17 cellular contexts compared by ENCODE assay signal in genomic region chr2:145091011-145091744, GRCh38.
DNase-seq lines count a peak whose midpoint lies in the region; ATAC-seq and TF ChIP-seq lines count a peak whose summit lies in the region.
"Had no signal": no experiment of that assay in that cellular context is flagged by ENCODE, and none has a peak within 500 bp of the region (broad histone marks: within the 10 kb centered on the region; RNA-seq: fewer than 3 reads in every experiment).

No MANE protein-coding gene starts in this region.

- TF ChIP-seq CTCF in cardiac fibroblast (IDR thresholded peaks at IDR 0.05; ENCODE audit: low read depth, low read length): no peak

- no peak overlapping the region for H3K4me3 ChIP-seq in cardiac fibroblast (replicated peaks in 1 of 2; ENCODE audit: low read depth in 2 of 2, low read length in 2 of 2)
- H3K4me3 ChIP-seq: colonic mucosa, upper lobe of left lung had no signal

- ATAC-seq in HG03135 (IDR thresholded peaks at IDR 0.05; ENCODE audit: unreplicated experiment): no peak
- ATAC-seq in GM21737 (IDR thresholded peaks at IDR 0.05; ENCODE audit: unreplicated experiment): no peak

- DNase-seq in A172 (ENCODE audit: low spot score): peak; percentile 38
- peak; percentile 75 for DNase-seq in HCEC 1CT
- DNase-seq in cardiac fibroblast (ENCODE audit: low read depth in 2 of 2): peak; percentile 60 to 64
- peak; percentile 16 for DNase-seq in hepatic stellate cell (ENCODE audit: low spot score)
- DNase-seq in DMS53 (lab: John Stamatoyannopoulos, UW): no peak
- no peak for DNase-seq in nucleus accumbens (lab: John Stamatoyannopoulos, UW)
- DNase-seq: activated CD4-positive, CD25-positive, alpha-beta regulatory T cell; activated effector memory CD4-positive, alpha-beta T cell treated with Interleukin-2 at 50 U/mL for 16 hours; amniotic stem cell; CD8-positive, alpha-beta memory T cell; colonic mucosa; DND-41; NCI-H1930; SHP77; upper lobe of left lung had no signal

Comparison
In these comparisons a context has a peak if more than half of its experiments do, and no peak if none do; other contexts are left out.
1. DNase-seq: peak in A172 (single experiment), HCEC 1CT (single experiment), cardiac fibroblast (2 of 2) and hepatic stellate cell (single experiment); none in DMS53 (single experiment) and nucleus accumbens (0 of 56).